In the genomic region with DNA sequence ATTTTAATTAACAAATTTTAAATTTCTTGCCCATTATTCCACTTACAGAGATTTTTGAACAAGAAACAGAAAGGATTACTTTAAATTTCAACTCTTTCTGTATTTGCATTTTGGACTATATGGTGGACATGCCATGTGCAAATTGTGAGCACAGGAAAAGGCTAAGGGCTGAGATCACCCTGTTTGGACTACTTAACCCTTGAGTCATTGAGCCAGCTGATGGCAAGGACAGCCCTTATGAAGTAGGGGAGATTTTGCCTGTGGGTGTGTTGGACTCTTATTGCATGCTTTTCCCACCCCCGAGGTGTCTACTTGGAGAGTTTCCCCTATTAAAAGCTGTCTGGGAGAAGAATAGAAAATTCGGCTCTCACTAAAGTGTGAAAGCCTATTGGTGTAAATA, we compare ENCODE assay signal across 13 cellular contexts. TPM values are rescaled to one million over a fixed set of nuclear protein-coding genes. Genes with fewer than 3 reads are reported as not detected.
DNase-seq lines count a peak whose midpoint lies in the region; ATAC-seq, FAIRE-seq and TF ChIP-seq lines count a peak whose summit lies in the region.
"Had no signal": no experiment of that assay in that cellular context is flagged by ENCODE, and none has a peak within 500 bp of the region (broad histone marks: within the 10 kb centered on the region; RNA-seq: fewer than 3 reads in every experiment).

No MANE protein-coding gene starts in this region.

- H3K79me2 ChIP-seq in GM12878 (ENCODE audit: control insufficient read depth, insufficient read depth, low read length), result no peaks in the 10 kb centered on the region

- WGBS in GM12878 (ENCODE audit: insufficient coverage, insufficient replicate concordance, low lambda C conversion rate, missing lambda C conversion rate), result 100% methylated on average over 2 of the region's 2 CpGs

- POLR2A ChIA-PET in AG04449 (lab: Yijun Ruan, JAX), result no interaction called here
- POLR2A ChIA-PET in GM12878 (lab: Charles Lee), result interaction anchor here (1.1 to 1.6 kb wide), 3 partner anchors 14 to 27 kb away, joined by 4 to 6 read pairs (median 4); partner anchors contain the start of gene DERA

- peaks cover 2% of the 10 kb centered on the region; the same call in 2 of the 3 replicates for H3K9me3 ChIP-seq in GM12878 (replicated peaks; ENCODE audit: control insufficient read depth, insufficient read depth, low read length)
- H3K9me3 ChIP-seq in tibial artery, result no peaks in the 10 kb centered on the region
- H3K9me3 ChIP-seq: tibial nerve had no signal

- TF ChIP-seq CTCF in AG04449 (IDR thresholded peaks at IDR 0.05; ENCODE audit: insufficient read depth, low read length, missing control alignments), result no peak
- no peak for TF ChIP-seq CTCF in GM12878 (IDR thresholded peaks at IDR 0.05 in 2 of 3, conservative IDR thresholded peaks at IDR 0.05 in 1 of 3; ENCODE audit: control insufficient read depth in 2 of 3, extremely low read depth in 1 of 3, insufficient read depth in 1 of 3, low read depth in 3 of 3, low read length in 3 of 3)
- TF ChIP-seq CTCF in kidney epithelial cell (IDR thresholded peaks at IDR 0.05; ENCODE audit: insufficient read depth, low read length, poor library complexity, severe bottlenecking), result no peak
- no peak for TF ChIP-seq CTCF in tibial artery (IDR thresholded peaks at IDR 0.05)

- RAD21 ChIA-PET in GM12878 (lab: Charles Lee; ENCODE audit: unreplicated experiment), result interaction anchor here (0.8 to 2.3 kb wide), 5 partner anchors 11 to 683 kb away, joined by 3 to 13 read pairs (median 3); partner anchors contain the start of gene DERA

- H4K20me1 ChIP-seq in GM12878 (ENCODE audit: control insufficient read depth, insufficient read depth), result no peaks in the 10 kb centered on the region

- no TSS peak for BruUV-seq in GM12878 (replicated peaks; lab: Mats Ljungman, UMichigan)

- intact Hi-C loops in GM12878 (cut with micrococcal nuclease; ENCODE audit: unreplicated experiment), result no loop called here
- intact Hi-C loops in tibial artery (cut with DNase I; ENCODE audit: low total_unique reads), result no loop called here

- H3K27ac ChIP-seq in GM12878 (ENCODE audit: control insufficient read depth, insufficient read depth) (no peak overlapping the region), tibial artery (no peak overlapping the region)
- H3K27ac ChIP-seq: BLaER1 treated with 17β-estradiol and CSF1 and Interleukin-3, amounts not matched to agents 10 nM and 100 nM; KMS-11 had no signal

- H3K36me3 ChIP-seq in GM12878 (ENCODE audit: control insufficient read depth in 2 of 2, insufficient read depth in 2 of 2, low read length in 1 of 2) (no peaks in the 10 kb centered on the region; a peak in 1 of 4 replicates), kidney epithelial cell (ENCODE audit: control insufficient read depth, insufficient read depth, low read length) (no peaks in the 10 kb centered on the region), tibial artery (no peaks in the 10 kb centered on the region)
- H3K36me3 ChIP-seq: tibial nerve had no signal

- peak; percentile 64 for ATAC-seq in GM12878

- no peak overlapping the region for H3K4me2 ChIP-seq in GM12878 (ENCODE audit: control insufficient read depth, insufficient read depth)
- H3K4me2 ChIP-seq: BLaER1 treated with 17β-estradiol and CSF1 and Interleukin-3, amounts not matched to agents 10 nM and 100 nM; KMS-11 had no signal

- H3K9ac ChIP-seq in GM12878 (ENCODE audit: control insufficient read depth, insufficient read depth, low read length), result no peak overlapping the region
- H3K9ac ChIP-seq: BLaER1 treated with 17β-estradiol and CSF1 and Interleukin-3, amounts not matched to agents 10 nM and 100 nM; KMS-11 had no signal

- SMC1A ChIA-PET in GM12878 (lab: Charles Lee; ENCODE audit: uncharacterized antibody, unreplicated experiment), result interaction anchor here (0.8 to 3.4 kb wide), 6 partner anchors 14 to 148 kb away, joined by 3 to 21 read pairs (median 5); partner anchors contain the start of gene DERA

- no peak overlapping the region for H2AFZ ChIP-seq in GM12878 (ENCODE audit: control insufficient read depth, low read depth, low read length)

- in situ Hi-C loops in GM12878 (cut with MboI), result no loop called here

- no peaks in the 10 kb centered on the region for H3K4me1 ChIP-seq in GM12878 (ENCODE audit: control insufficient read depth, insufficient read depth, low read length)
- H3K4me1 ChIP-seq in tibial artery, result peaks cover 0 to 18% (median 7%) of the 10 kb centered on the region in 4 donors

- H3K27me3 ChIP-seq in GM12878 (replicated peaks in 1 of 2; ENCODE audit: control insufficient read depth in 2 of 2, insufficient read depth in 2 of 2, low read length in 1 of 2) (no peaks in the 10 kb centered on the region), kidney epithelial cell (ENCODE audit: control insufficient read depth, insufficient read depth, low read length) (no peaks in the 10 kb centered on the region), tibial artery (no peaks in the 10 kb centered on the region)
- H3K27me3 ChIP-seq: BLaER1 treated with 17β-estradiol and CSF1 and Interleukin-3, amounts not matched to agents 10 nM and 100 nM; tibial nerve had no signal

- no peak for TF ChIP-seq POLR2A in GM12878 (IDR thresholded peaks at IDR 0.05; ENCODE audit: low read depth, low read length)

- no peak for TF ChIP-seq RAD21 in GM12878 (IDR thresholded peaks at IDR 0.05; ENCODE audit: insufficient read depth, low read depth, low read length)

- no peak for TF ChIP-seq EP300 in GM12878 (IDR thresholded peaks at IDR 0.05; ENCODE audit: borderline replicate concordance in 1 of 2, control insufficient read depth in 1 of 2, low read depth in 2 of 2, low read length in 2 of 2)

- H3K4me3 ChIP-seq in AG04449 (ENCODE audit: low read depth, low read length) (no peak overlapping the region), GM12878 (no peak overlapping the region), kidney epithelial cell (ENCODE audit: low read depth, low read length) (no peak overlapping the region), tibial artery (no peak overlapping the region)
- H3K4me3 ChIP-seq: BLaER1 treated with 17β-estradiol and CSF1 and Interleukin-3, amounts not matched to agents 10 nM and 100 nM; tibial nerve had no signal

- DNase-seq in AG04449 (ENCODE audit: low read depth, low spot score) (peak; percentile 72), HS-27A (ENCODE audit: low read depth) (peak; percentile 92), GM12878 (ENCODE audit: low read depth, low spot score) (peak; percentile 11), kidney epithelial cell (ENCODE audit: low read depth) (peak; percentile 70), tibial artery (no peak), NCI-H128 (lab: John Stamatoyannopoulos, UW; ENCODE audit: unreplicated experiment) (no peak), occipital lobe (lab: John Stamatoyannopoulos, UW) (no peak), HuH-7 (ENCODE audit: low spot score) (no peak)
- DNase-seq: NCI-H524 treated with DMSO at 0.1 percent for 48 hours had no signal

- CTCF ChIA-PET in AG04449 (lab: Yijun Ruan, JAX) (interaction anchor here (1.9 kb wide), 1 partner anchor 30 kb away, joined by 6 read pairs; no protein-coding TSS in a partner anchor), GM12878 (lab: Yijun Ruan, JAX) (interaction anchor here (0.8 to 3.5 kb wide), 7 partner anchors 11 to 396 kb away, joined by 3 to 16 read pairs (median 4); partner anchors contain the start of gene DERA)

- FAIRE-seq in GM12878 (lab: Jason Lieb, UNC), result no peak
- FAIRE-seq: colon had no signal

TF ChIP-seq in GM12878, 131 proteins besides CTCF, POLR2A, EP300 and RAD21 (continues in another document):
- TF ChIP-seq BMI1 (IDR thresholded peaks at IDR 0.05; ENCODE audit: borderline replicate concordance) (no peak), HCFC1 (IDR thresholded peaks at IDR 0.05; ENCODE audit: low read length) (no peak), LARP7 (IDR thresholded peaks at IDR 0.05) (no peak), PML (IDR thresholded peaks at IDR 0.05; ENCODE audit: low read length) (no peak)

RNA-seq across cellular contexts. Expression of gene DERA, which starts 17.2 kb away (rescaled TPM):
- 28.0 and 28.8 TPM in 2 replicates for total RNA-seq in GM12878 (2013; cell fraction: nucleolus; rRNA removed)
- total RNA-seq in GM12878 (2014; rRNA removed), result 37.9 and 49.8 TPM in 2 replicates
- total RNA-seq in GM12878 (2014; rRNA removed; fragmentation: Illumina TruSeq; extraction: Trizol), result 42.3 and 42.6 TPM in 2 replicates
- total RNA-seq in GM12878 (2021), result 33.4 and 34.9 TPM in 2 replicates
- polyA plus RNA-seq in GM12878 (2011; ENCODE audit: low read depth), result 15.8 TPM
- 39.3 and 60.6 TPM in 2 replicates for polyA plus RNA-seq in GM12878 (2011; rRNA removed)
- 17.5 and 20.2 TPM in 2 replicates for polyA plus RNA-seq in GM12878 (2011; cell fraction: cytosol; rRNA removed)
- 18.8 and 23.7 TPM in 2 replicates for polyA plus RNA-seq in GM12878 (2011; cell fraction: nucleus; rRNA removed)
- 15.0 and 20.5 TPM in 2 replicates for polyA plus RNA-seq in GM12878 (2012)
- 36.9 and 59.1 TPM in 2 replicates for polyA plus RNA-seq in GM12878 (2014; fragmentation: Illumina TruSeq; extraction: Trizol)
- 10 to 100 TPM; 64.2 to 97.1 TPM for polyA plus RNA-seq in GM12878 (2014; fragmentation: Nextera tagmentation; extraction: Ambion mirVana)
- 35.0 and 36.2 TPM in 2 replicates for polyA plus RNA-seq in GM12878 (2014; rRNA removed)
- 10 to 100 TPM; 71.0 to 76.4 TPM for polyA plus RNA-seq in GM12878 (2016; fragmentation: Nextera tagmentation; extraction: Ambion mirVana)
- 38.2 and 38.8 TPM in 2 replicates for polyA minus RNA-seq in GM12878 (2011; rRNA and poly(A)+ RNA removed)
- polyA minus RNA-seq in GM12878 (2011; cell fraction: cytosol; rRNA and poly(A)+ RNA removed), result 12.6 and 13.6 TPM in 2 replicates
- 16.5 and 17.3 TPM in 2 replicates for polyA minus RNA-seq in GM12878 (2011; cell fraction: nucleus; rRNA and poly(A)+ RNA removed)
- 37.1 and 39.3 TPM in 2 replicates for total RNA-seq in kidney epithelial cell
- 7.2 TPM for total RNA-seq in occipital lobe

RNA-seq across cellular contexts. Expression of gene STRAP, which starts 46.2 kb away (rescaled TPM):
- 18.6 and 19.9 TPM in 2 replicates for total RNA-seq in GM12878 (2013; cell fraction: nucleolus; rRNA removed)
- total RNA-seq in GM12878 (2014; rRNA removed), result 64.3 and 66.8 TPM in 2 replicates
- total RNA-seq in GM12878 (2014; rRNA removed; fragmentation: Illumina TruSeq; extraction: Trizol), result 77.3 and 80.4 TPM in 2 replicates
- 113 and 116 TPM in 2 replicates for total RNA-seq in GM12878 (2021)
- 66.0 TPM for polyA plus RNA-seq in GM12878 (2011; ENCODE audit: low read depth)
- 125 and 169 TPM in 2 replicates for polyA plus RNA-seq in GM12878 (2011; rRNA removed)
- 60.1 and 70.1 TPM in 2 replicates for polyA plus RNA-seq in GM12878 (2011; cell fraction: cytosol; rRNA removed)
- polyA plus RNA-seq in GM12878 (2011; cell fraction: nucleus; rRNA removed), result 22.8 and 33.9 TPM in 2 replicates
- 80.5 and 85.4 TPM in 2 replicates for polyA plus RNA-seq in GM12878 (2012)
- 91.9 and 106 TPM in 2 replicates for polyA plus RNA-seq in GM12878 (2014; fragmentation: Illumina TruSeq; extraction: Trizol)
- polyA plus RNA-seq in GM12878 (2014; fragmentation: Nextera tagmentation; extraction: Ambion mirVana), result 100 to 1,000 TPM; 102 to 227 TPM
- 103 and 125 TPM in 2 replicates for polyA plus RNA-seq in GM12878 (2014; rRNA removed)
- polyA plus RNA-seq in GM12878 (2016; fragmentation: Nextera tagmentation; extraction: Ambion mirVana), result 100 to 1,000 TPM; 281 TPM
- 75.8 and 85.1 TPM in 2 replicates for polyA minus RNA-seq in GM12878 (2011; rRNA and poly(A)+ RNA removed)
- 47.6 and 57.9 TPM in 2 replicates for polyA minus RNA-seq in GM12878 (2011; cell fraction: cytosol; rRNA and poly(A)+ RNA removed)
- 18.9 and 36.5 TPM in 2 replicates for polyA minus RNA-seq in GM12878 (2011; cell fraction: nucleus; rRNA and poly(A)+ RNA removed)
- 167 and 188 TPM in 2 replicates for total RNA-seq in kidney epithelial cell
- 66.8 TPM for total RNA-seq in occipital lobe

Comparison
In these comparisons a context has a peak if more than half of its experiments do, and no peak if none do; other contexts are left out.
1. DNase-seq: peak in AG04449 (single experiment), HS-27A (single experiment), GM12878 (single experiment) and kidney epithelial cell (single experiment); none in tibial artery (0 of 2), NCI-H128 (single experiment), occipital lobe (single experiment) and HuH-7 (single experiment).